Comparison of ENCODE assay signal across 11 cellular contexts in the genomic region with DNA sequence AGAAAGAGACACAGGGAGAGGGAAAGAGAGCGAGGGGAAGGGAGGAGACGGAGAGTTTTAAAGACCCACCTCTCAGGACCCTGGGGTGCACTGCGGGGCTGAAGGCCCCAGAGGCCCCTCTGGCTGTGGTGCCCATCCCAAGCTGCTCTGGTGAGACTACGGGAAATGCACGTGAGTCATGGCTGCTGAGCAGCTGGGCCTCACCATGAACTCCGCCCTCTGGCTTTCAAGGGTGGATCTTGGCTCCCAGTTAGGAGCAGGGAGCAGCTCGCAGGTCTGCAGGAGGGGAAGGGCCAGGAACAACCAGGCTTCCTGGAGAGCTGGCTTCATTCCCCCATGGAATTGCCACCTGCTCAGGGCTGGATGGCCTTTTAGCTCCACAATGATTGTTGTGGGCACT. TPM values are rescaled to one million over a fixed set of nuclear protein-coding genes. Genes with fewer than 3 reads are reported as not detected.
DNase-seq lines count a peak whose midpoint lies in the region; ATAC-seq, FAIRE-seq and TF ChIP-seq lines count a peak whose summit lies in the region.
"Had no signal": no experiment of that assay in that cellular context is flagged by ENCODE, and none has a peak within 500 bp of the region (broad histone marks: within the 10 kb centered on the region; RNA-seq: fewer than 3 reads in every experiment).

No MANE protein-coding gene starts in this region.

- H3K27me3 ChIP-seq in H1 (replicated peaks in 1 of 4; ENCODE audit: control insufficient read depth in 3 of 4, extremely low read depth in 1 of 4, insufficient read depth in 3 of 4, low read length in 3 of 4) (peaks cover 0 to 6% (median 4%) of the 10 kb centered on the region in 4 experiments; a peak in 3 of 7 replicates), upper lobe of right lung (peaks cover 22% of the 10 kb centered on the region), neuronal stem cell (ENCODE audit: control insufficient read depth in 3 of 3, insufficient read depth in 3 of 3, low read depth in 1 of 3, low read length in 3 of 3) (peaks cover 0 to 36% (median under 1%) of the 10 kb centered on the region in 3 experiments)

- H3K79me1 ChIP-seq in H1 (ENCODE audit: low read depth, low read length) (no peaks in the 10 kb centered on the region), neuronal stem cell (ENCODE audit: low read depth, low read length) (no peaks in the 10 kb centered on the region)

- peaks cover 5% of the 10 kb centered on the region; the same call in 1 of the 2 replicates for H3K23me2 ChIP-seq in H1 (ENCODE audit: low read depth, low read length)

- intact Hi-C loops in upper lobe of right lung (cut with DNase I) = no loop called here

- H3K4ac ChIP-seq in H1 (replicated peaks; ENCODE audit: insufficient read length, low read depth, low read length) (no peak overlapping the region), neuronal stem cell (ENCODE audit: low read length) (no peak overlapping the region)

- no peaks in the 10 kb centered on the region for H3K36me3 ChIP-seq in H1 (ENCODE audit: control insufficient read depth in 2 of 4, insufficient read depth in 4 of 4, low read length in 3 of 4)
- H3K36me3 ChIP-seq in upper lobe of right lung = no peaks in the 10 kb centered on the region
- H3K36me3 ChIP-seq in neuronal stem cell (replicated peaks in 1 of 2; ENCODE audit: control insufficient read depth in 2 of 2, insufficient read depth in 2 of 2, low read length in 2 of 2) = no peaks in the 10 kb centered on the region

- H4K91ac ChIP-seq in H1 (replicated peaks; ENCODE audit: insufficient read length, low read length) (no peak overlapping the region), neuronal stem cell (ENCODE audit: low read depth, low read length, poor library complexity) (no peak overlapping the region)

- peak overlapping the region; percentile 86; the same call in 1 of the 2 replicates for H4K8ac ChIP-seq in H1 (ENCODE audit: extremely low read depth, insufficient read depth, low read length)
- H4K8ac ChIP-seq in neuronal stem cell (ENCODE audit: low read depth, low read length) = no peak overlapping the region

- H3K9me3 ChIP-seq in H1 (ENCODE audit: insufficient read depth in 2 of 2, low read depth in 1 of 2, low read length in 1 of 2) (peaks cover 15 to 17% of the 10 kb centered on the region in 2 experiments), upper lobe of right lung (no peaks in the 10 kb centered on the region), neuronal stem cell (replicated peaks in 1 of 2; ENCODE audit: control insufficient read depth in 2 of 2, insufficient read depth in 1 of 2, low read depth in 1 of 2, low read length in 2 of 2) (peaks cover 13% of the 10 kb centered on the region in 2 donors)

- H3K4me2 ChIP-seq in H1 (ENCODE audit: insufficient read depth in 1 of 2, low read depth in 2 of 2, low read length in 2 of 2) = no peak overlapping the region
- H3K4me2 ChIP-seq in neuronal stem cell (ENCODE audit: insufficient read depth, low read length, poor library complexity, severe bottlenecking) = no peak overlapping the region

- WGBS in H1 (ENCODE audit: extremely low coverage in 1 of 2, insufficient coverage in 1 of 2, insufficient read length in 1 of 2, insufficient replicate concordance in 2 of 2, low coverage in 1 of 2, low lambda C conversion rate in 2 of 2, missing lambda C conversion rate in 1 of 2), 2 experiments = 64% methylated on average over 7 of the region's 7 CpGs; no CpG with 5 or more reads in 1 of the 2 experiments
- WGBS in neuronal stem cell (ENCODE audit: extremely low coverage in 2 of 2, insufficient read length in 2 of 2, insufficient replicate concordance in 1 of 2), 2 donors = no CpG with 5 or more reads among the region's 7 CpGs

- H3K23ac ChIP-seq in H1 (ENCODE audit: insufficient read length) = no peak overlapping the region
- H3K23ac ChIP-seq in neuronal stem cell (ENCODE audit: low read depth, low read length, poor library complexity) = no peak overlapping the region

- no peak overlapping the region for H3K14ac ChIP-seq in H1 (ENCODE audit: insufficient read length)
- no peak overlapping the region for H3K14ac ChIP-seq in neuronal stem cell (ENCODE audit: low read length)

- H2BK15ac ChIP-seq in H1 (ENCODE audit: low read length) = no peak overlapping the region
- H2BK15ac ChIP-seq in neuronal stem cell (ENCODE audit: low read length) = no peak overlapping the region

- peaks cover 0 to 5% (median 0%) of the 10 kb centered on the region in 4 experiments; a peak in 2 of 7 replicates for H3K4me1 ChIP-seq in H1 (replicated peaks in 1 of 4; ENCODE audit: control insufficient read depth in 3 of 4, insufficient read depth in 4 of 4, low read length in 3 of 4)
- H3K4me1 ChIP-seq in upper lobe of right lung = no peaks in the 10 kb centered on the region
- H3K4me1 ChIP-seq in neuronal stem cell (ENCODE audit: control insufficient read depth in 2 of 2, insufficient read depth in 1 of 2, low read depth in 1 of 2, low read length in 2 of 2) = no peaks in the 10 kb centered on the region

- POLR2A ChIA-PET in H1 (lab: Charles Lee; ENCODE audit: partially characterized antibody) = interaction anchor here (1.4 kb wide), 1 partner anchor 12 kb away, joined by 3 read pairs; no protein-coding TSS in a partner anchor

- no peaks in the 10 kb centered on the region for H4K20me1 ChIP-seq in H1 (replicated peaks in 1 of 2; ENCODE audit: control insufficient read depth in 1 of 2, insufficient read depth in 2 of 2, low read length in 2 of 2)

- no peak for FAIRE-seq in H1 (lab: Jason Lieb, UNC)

- CTCF ChIA-PET in H1 (lab: Charles Lee; ENCODE audit: partially characterized antibody) = interaction anchor here (0.7 to 2.4 kb wide), 11 partner anchors 11 to 85 kb away, joined by 3 to 7 read pairs (median 4); no protein-coding TSS in a partner anchor

- 0 out of 2 replicates have a peak overlapping the region, but pooled peaks have one; percentile 50 for H2AFZ ChIP-seq in H1 (ENCODE audit: low read length)
- no peak overlapping the region for H2AFZ ChIP-seq in neuronal stem cell (ENCODE audit: low read length)

- H3K9ac ChIP-seq in H1 (replicated peaks in 1 of 4; ENCODE audit: extremely low read depth in 1 of 4, low read depth in 3 of 4, low read length in 3 of 4) = no peak overlapping the region
- H3K9ac ChIP-seq in neuronal stem cell (ENCODE audit: low read depth, low read length, poor library complexity) = no peak overlapping the region

- H4K5ac ChIP-seq in H1 (ENCODE audit: insufficient read length, low read depth, low read length) = no peak overlapping the region

- H2BK12ac ChIP-seq in H1 (ENCODE audit: low read depth, low read length) = 0 out of 2 replicates have a peak overlapping the region, but pooled peaks have one; percentile 17
- no peak overlapping the region for H2BK12ac ChIP-seq in neuronal stem cell (ENCODE audit: low read length)

- no peaks in the 10 kb centered on the region for H3K79me2 ChIP-seq in H1 (ENCODE audit: control insufficient read depth in 1 of 2, insufficient read depth in 2 of 2, low read length in 2 of 2)

- ATAC-seq in GM21360 (IDR thresholded peaks at IDR 0.05; ENCODE audit: unreplicated experiment) (no peak), upper lobe of right lung (no peak), GM18517 (IDR thresholded peaks at IDR 0.05; ENCODE audit: unreplicated experiment) (no peak)

- peak; percentile 98 for DNase-seq in 8988T
- peak; percentile 6 for DNase-seq in GM04504 (ENCODE audit: low read depth)
- DNase-seq in NCI-H2171 treated with DMSO at 0.1 percent for 48 hours (lab: John Stamatoyannopoulos, UW) = peak; percentile 89
- DNase-seq in H1 (ENCODE audit: low read depth in 1 of 2, low spot score in 2 of 2) = peak in 1 of 2 experiments; percentile 13
- no peak for DNase-seq in upper lobe of right lung
- no peak for DNase-seq in neuronal stem cell (ENCODE audit: low spot score)
- DNase-seq: activated CD4-positive, alpha-beta T cell treated with anti-CD3 and anti-CD28 coated beads, Interleukin-2, amount 50 U/mL, for 48 hours; Kasumi-1; stimulated activated CD4-positive, alpha-beta T cell treated with anti-CD3 and anti-CD28 coated beads, Interleukin-4, amount 100 ng/mL, for 4 hours had no signal

- H2BK20ac ChIP-seq in H1 (ENCODE audit: low read length) = no peak overlapping the region

- no peak for TF ChIP-seq EP300 in H1 (IDR thresholded peaks at IDR 0.05; ENCODE audit: borderline replicate concordance in 1 of 2, low read depth in 2 of 2, low read length in 2 of 2)

- peak in 1 of 2 experiments; percentile 25; a peak in 2 of 4 replicates for TF ChIP-seq RAD21 in H1 (IDR thresholded peaks at IDR 0.05 in 1 of 2, conservative IDR thresholded peaks at IDR 0.05 in 1 of 2; ENCODE audit: low read depth in 2 of 2, low read length in 2 of 2)

- H2BK5ac ChIP-seq in H1 (ENCODE audit: low read depth, low read length) (no peak overlapping the region), neuronal stem cell (ENCODE audit: low read length) (no peak overlapping the region)

- H3K27ac ChIP-seq in H1 (ENCODE audit: low read depth, low read length) (no peak overlapping the region), upper lobe of right lung (no peak overlapping the region), neuronal stem cell (replicated peaks; ENCODE audit: low read length) (no peak overlapping the region)

- H2BK120ac ChIP-seq in H1 (replicated peaks; ENCODE audit: low read depth, low read length) (no peak overlapping the region), neuronal stem cell (ENCODE audit: low read depth, low read length) (no peak overlapping the region)

- H3K4me3 ChIP-seq in H1 (ENCODE audit: extremely low read depth in 1 of 4, insufficient read depth in 2 of 4, low read depth in 3 of 4, low read length in 4 of 4) (no peak overlapping the region), upper lobe of right lung (no peak overlapping the region), neuronal stem cell (ENCODE audit: low read length in 2 of 2) (no peak overlapping the region)

- H2AK5ac ChIP-seq in H1 (ENCODE audit: low read depth, low read length) (no peak overlapping the region), neuronal stem cell (ENCODE audit: low read depth, low read length) (no peak overlapping the region)

- no peak overlapping the region for H3K56ac ChIP-seq in H1 (replicated peaks; ENCODE audit: insufficient read length, low read depth, low read length)

- TF ChIP-seq POLR2A in H1 (IDR thresholded peaks at IDR 0.05; ENCODE audit: control extremely low read depth in 1 of 2, low read depth in 2 of 2, low read length in 2 of 2) = no peak

- H3K18ac ChIP-seq in H1 (ENCODE audit: extremely low read depth, low read length) (no peak overlapping the region), neuronal stem cell (ENCODE audit: low read length) (no peak overlapping the region)

- TF ChIP-seq CTCF in H1 (IDR thresholded peaks at IDR 0.05; ENCODE audit: control extremely low read depth in 1 of 3, insufficient read depth in 1 of 3, low read depth in 1 of 3, low read length in 3 of 3) = peak in 1 of 3 experiments; percentile 41; a peak in 2 of 4 replicates
- TF ChIP-seq CTCF in upper lobe of right lung (IDR thresholded peaks at IDR 0.05) = no peak

RNA-seq across cellular contexts. Expression of a gene that starts 7.8 kb away (rescaled TPM):
- 0.46 and 0.48 TPM in 2 replicates for total RNA-seq in H1 (2021; fragmentation: NEBNext Ultra II Directional; extraction: Animal tissue kit (Norgen Biotek cat#: 25700))
- polyA plus RNA-seq in H1 (2011; rRNA removed) = 0.86 and 0.91 TPM in 2 replicates
- polyA plus RNA-seq in H1 (2011; cell fraction: cytosol; rRNA removed) = 0.57 TPM
- 1.9 TPM for polyA plus RNA-seq in H1 (2011; cell fraction: nucleus; rRNA removed)
- polyA plus RNA-seq in H1 (2012, experiment 1 of 2) = 0.55 to 0.88 TPM (median 0.75 TPM) in 4 replicates
- polyA plus RNA-seq in H1 (2012, experiment 2 of 2) = 0.58 TPM
- polyA plus RNA-seq in H1 (2013, experiment 1 of 2) = 0.77 TPM
- 0.94 TPM for polyA plus RNA-seq in H1 (2013, experiment 2 of 2)
- 1.0 and 1.1 TPM in 2 replicates for polyA minus RNA-seq in H1 (2011; rRNA and poly(A)+ RNA removed)
- polyA minus RNA-seq in H1 (2011; cell fraction: cytosol; rRNA and poly(A)+ RNA removed) = 0.44 TPM
- 0.50 TPM for polyA minus RNA-seq in H1 (2011; cell fraction: nucleus; rRNA and poly(A)+ RNA removed)
- 0.52 TPM for total RNA-seq in upper lobe of right lung
- polyA plus RNA-seq in neuronal stem cell (2013, experiment 1 of 2) = 0.26 TPM
- 0.15 TPM for polyA plus RNA-seq in neuronal stem cell (2013, experiment 2 of 2)

Comparison
In these comparisons a context has a peak if more than half of its experiments do, and no peak if none do; other contexts are left out.
1. DNase-seq: peak in 8988T (single experiment), GM04504 (single experiment) and NCI-H2171 treated with DMSO at 0.1 percent for 48 hours (single experiment); none in upper lobe of right lung (single experiment) and neuronal stem cell (single experiment).